Comparison of ENCODE assay signal across 9 cellular contexts in the genomic region with DNA sequence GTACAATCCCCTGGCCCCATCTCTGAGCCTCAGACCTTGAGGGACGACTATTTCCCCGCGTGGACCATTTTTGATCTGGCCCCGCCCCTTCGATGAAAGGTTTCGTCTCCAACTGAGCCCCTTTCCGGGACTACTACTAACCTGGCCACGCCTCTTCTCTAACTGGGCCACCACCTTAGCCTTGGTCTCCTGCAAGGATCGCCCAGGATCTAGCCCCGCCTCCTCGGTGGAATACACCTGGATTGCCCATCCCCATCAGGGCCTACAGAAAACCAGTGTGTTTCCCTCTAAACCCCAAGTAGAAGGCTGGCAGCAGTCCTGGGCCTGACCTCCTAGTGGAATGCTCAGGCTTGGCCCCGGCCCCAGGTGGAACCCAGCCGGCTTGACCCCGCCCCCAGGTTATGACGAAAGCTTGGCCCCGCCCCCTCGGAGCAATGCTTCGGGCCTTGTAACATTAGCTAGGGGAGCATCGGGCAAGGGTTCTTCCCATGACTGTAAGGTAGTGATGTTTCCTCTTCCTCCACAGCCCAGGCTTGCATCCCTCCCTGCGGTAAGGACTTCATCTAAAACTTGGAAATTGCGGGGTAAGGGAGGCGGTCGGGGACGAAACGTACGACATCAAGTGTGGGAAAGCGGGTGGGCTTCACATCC. TPM values are rescaled to one million over a fixed set of nuclear protein-coding genes. Genes with fewer than 3 reads are reported as not detected.
DNase-seq lines count a peak whose midpoint lies in the region; ATAC-seq, FAIRE-seq and TF ChIP-seq lines count a peak whose summit lies in the region.
"Had no signal": no experiment of that assay in that cellular context is flagged by ENCODE, and none has a peak within 500 bp of the region (broad histone marks: within the 10 kb centered on the region; RNA-seq: fewer than 3 reads in every experiment).

No MANE protein-coding gene starts in this region.

- WGBS in right lobe of liver (ENCODE audit: insufficient coverage, low coverage, low lambda C conversion rate, missing lambda C conversion rate): 29% methylated on average over 21 of the region's 27 CpGs
- 96% methylated on average over 20 of the region's 27 CpGs for WGBS in HepG2 (ENCODE audit: low lambda C conversion rate)

- H3K36me3 ChIP-seq in right lobe of liver (no peaks in the 10 kb centered on the region), HepG2 (replicated peaks in 1 of 2; ENCODE audit: control insufficient read depth in 1 of 2, insufficient read depth in 2 of 2, low read length in 2 of 2) (0 out of 5 replicates have a peak, but pooled peaks cover 0 to 2% of the 10 kb centered on the region in 2 experiments), cardiac muscle cell (peaks cover 23% of the 10 kb centered on the region)

- H3K36me3 Mint-ChIP-seq in activated naive CD8-positive, alpha-beta T cell: peaks cover 12% of the 10 kb centered on the region

- H3K4me2 ChIP-seq in HepG2 (ENCODE audit: low read depth, low read length): no peak overlapping the region

- no peak overlapping the region for H2AFZ ChIP-seq in HepG2 (ENCODE audit: low read length)

- FAIRE-seq in HepG2 (lab: Jason Lieb, UNC): no peak

- H3K4me3 Mint-ChIP-seq in activated naive CD8-positive, alpha-beta T cell: peak overlapping the region; percentile 91

- no peaks in the 10 kb centered on the region for H3K9me3 Mint-ChIP-seq in activated naive CD8-positive, alpha-beta T cell (ENCODE audit: low read depth)

- CTCF ChIA-PET in HepG2 (lab: Yijun Ruan, JAX; ENCODE audit: low intra/inter-chr PET ratio, low total read pairs): no interaction called here

- no peaks in the 10 kb centered on the region for H3K79me2 ChIP-seq in HepG2 (ENCODE audit: insufficient read depth, low read length)

- DNase-seq in right lobe of liver (peak; percentile 58 to 68 (median 64)), HepG2 (ENCODE audit: low spot score) (no peak), cardiac muscle cell (ENCODE audit: low read depth in 1 of 2, low spot score in 1 of 2) (peak; percentile 65 to 79), posterior cingulate gyrus (peak; percentile 49 to 92 (median 64)), NCI-H510A treated with DMSO at 0.1 percent for 48 hours (lab: John Stamatoyannopoulos, UW) (no peak), NCI-H1694 (lab: John Stamatoyannopoulos, UW) (no peak)

- no peak for TF ChIP-seq CTCF in right lobe of liver (IDR thresholded peaks at IDR 0.05)
- TF ChIP-seq CTCF in HepG2 (CRISPR knock-in tag; IDR thresholded peaks at IDR 0.05): no peak
- TF ChIP-seq CTCF in cardiac muscle cell (IDR thresholded peaks at IDR 0.05; ENCODE audit: low read depth, low read length): no peak

- intact Hi-C loops in right lobe of liver (cut with DNase I): no loop called here
- intact Hi-C loops in HepG2 (cut with micrococcal nuclease; ENCODE audit: unreplicated experiment): no loop called here
- intact Hi-C loops in posterior cingulate gyrus (cut with DNase I): no loop called here

- peak in 3 of 4 donors; percentile 2 to 30 (median 8) for ATAC-seq in right lobe of liver
- no peak for ATAC-seq in HepG2
- no peak for ATAC-seq in GM18502 (IDR thresholded peaks at IDR 0.05; ENCODE audit: poor library complexity, unreplicated experiment)

- TF ChIP-seq EP300 in HepG2 (IDR thresholded peaks at IDR 0.05; ENCODE audit: low read depth in 2 of 2, low read length in 2 of 2) (no peak), HepG2 (CRISPR knock-in tag; IDR thresholded peaks at IDR 0.05; ENCODE audit: borderline replicate concordance) (no peak)

- no peak for TF ChIP-seq RAD21 in HepG2 (CRISPR knock-in tag; IDR thresholded peaks at IDR 0.05)

- TF ChIP-seq POLR2A in right lobe of liver (IDR thresholded peaks at IDR 0.05) (no peak), HepG2 (IDR thresholded peaks at IDR 0.05; ENCODE audit: insufficient read depth in 1 of 2, low read depth in 2 of 2, low read length in 2 of 2) (no peak)

- POLR2A ChIA-PET in HepG2 (lab: Yijun Ruan, JAX): no interaction called here

- peaks cover 24% of the 10 kb centered on the region for H3K4me1 Mint-ChIP-seq in activated naive CD8-positive, alpha-beta T cell (ENCODE audit: low read depth)

- H3K4me1 ChIP-seq in right lobe of liver: no peaks in the 10 kb centered on the region
- H3K4me1 ChIP-seq in HepG2 (ENCODE audit: insufficient read depth, low read length): peaks cover 6% of the 10 kb centered on the region; the same call in 1 of the 2 replicates
- H3K4me1 ChIP-seq in cardiac muscle cell (ENCODE audit: low read depth): peaks cover 12% of the 10 kb centered on the region

- no peaks in the 10 kb centered on the region for H3K27me3 Mint-ChIP-seq in activated naive CD8-positive, alpha-beta T cell

- no peaks in the 10 kb centered on the region for H4K20me1 ChIP-seq in HepG2 (ENCODE audit: insufficient read depth, low read length)

- no peaks in the 10 kb centered on the region for H3K27me3 ChIP-seq in right lobe of liver
- H3K27me3 ChIP-seq in HepG2 (ENCODE audit: control insufficient read depth in 1 of 2, insufficient read depth in 2 of 2, low read length in 2 of 2): no peaks in the 10 kb centered on the region; a peak in 1 of 5 replicates
- H3K27me3 ChIP-seq in cardiac muscle cell: no peaks in the 10 kb centered on the region

- H3K4me3 ChIP-seq in right lobe of liver: no peak overlapping the region
- no peak overlapping the region for H3K4me3 ChIP-seq in HepG2 (replicated peaks in 1 of 3; ENCODE audit: insufficient read depth in 1 of 3, low read depth in 2 of 3, low read length in 3 of 3)
- H3K4me3 ChIP-seq in cardiac muscle cell: no peak overlapping the region

- H3K9ac ChIP-seq in HepG2 (ENCODE audit: insufficient read depth, low read depth, low read length): no peak overlapping the region

- H3K9me3 ChIP-seq in right lobe of liver: no peaks in the 10 kb centered on the region
- H3K9me3 ChIP-seq in HepG2 (ENCODE audit: low read length): no peaks in the 10 kb centered on the region
- H3K9me3 ChIP-seq in cardiac muscle cell (ENCODE audit: low read depth): no peaks in the 10 kb centered on the region

- H3K27ac Mint-ChIP-seq in activated naive CD8-positive, alpha-beta T cell: no peak overlapping the region

- no TSS peak for BruUV-seq in HepG2 (replicated peaks; lab: Mats Ljungman, UMichigan)

- H3K27ac ChIP-seq in right lobe of liver (no peak overlapping the region), HepG2 (ENCODE audit: extremely low read length, insufficient read depth, low read length) (no peak overlapping the region), cardiac muscle cell (no peak overlapping the region)

- in situ Hi-C loops in HepG2 (cut with HindIII; ENCODE audit: extremely low pct_ligation_motif_present, low pct_unique_long_range_greater_than_20kb): no loop called here

RNA-seq across cellular contexts. Expression of gene SPACA6, which starts 9.1 kb away (rescaled TPM):
- total RNA-seq in right lobe of liver: 1 to 10 TPM in 5 of 6 experiments, under 1 TPM in 1; 0.98 to 4.7 (median 2.3) TPM
- total RNA-seq in HepG2 (2016; rRNA removed; fragmentation: Illumina TruSeq; extraction: Trizol): 0.53 and 2.2 TPM in 2 replicates
- 1.1 and 1.9 TPM in 2 replicates for total RNA-seq in HepG2 (2016; cell fraction: cytosol; rRNA removed; fragmentation: Illumina TruSeq; extraction: Trizol; ENCODE audit: low read depth)
- total RNA-seq in HepG2 (2016; cell fraction: insoluble cytoplasmic fraction; rRNA removed; fragmentation: Illumina TruSeq; extraction: Trizol): 2.6 TPM in 1 of 2 replicates, not detected in the other
- 0.53 and 1.2 TPM in 2 replicates for total RNA-seq in HepG2 (2016; cell fraction: membrane; rRNA removed; fragmentation: Illumina TruSeq; extraction: Trizol)
- total RNA-seq in HepG2 (2016; cell fraction: nucleus; rRNA removed; fragmentation: Illumina TruSeq; extraction: Trizol): 2.1 and 4.9 TPM in 2 replicates
- 1.4 and 2.3 TPM in 2 replicates for polyA plus RNA-seq in HepG2 (2011; rRNA removed)
- 0.26 and 0.76 TPM in 2 replicates for polyA plus RNA-seq in HepG2 (2011; cell fraction: cytosol; rRNA removed)
- 12.4 and 14.0 TPM in 2 replicates for polyA plus RNA-seq in HepG2 (2011; cell fraction: nucleus; rRNA removed)
- 2.2 and 3.3 TPM in 2 replicates for polyA plus RNA-seq in HepG2 (2012)
- polyA plus RNA-seq in HepG2 (2016; cell fraction: cytosol; fragmentation: Illumina TruSeq; extraction: Trizol; ENCODE audit: low read depth): 0.78 and 0.85 TPM in 2 replicates
- 0.48 and 0.82 TPM in 2 replicates for polyA plus RNA-seq in HepG2 (2016; cell fraction: insoluble cytoplasmic fraction; fragmentation: Illumina TruSeq; extraction: Trizol; ENCODE audit: low read depth)
- 0.42 and 1.5 TPM in 2 replicates for polyA plus RNA-seq in HepG2 (2016; cell fraction: membrane; fragmentation: Illumina TruSeq; extraction: Trizol; ENCODE audit: low read depth)
- polyA plus RNA-seq in HepG2 (2016; cell fraction: nucleus; fragmentation: Illumina TruSeq; extraction: Trizol; ENCODE audit: insufficient read depth, low read depth): 9.6 and 9.8 TPM in 2 replicates
- 1.8 and 1.9 TPM in 2 replicates for polyA minus RNA-seq in HepG2 (2011; rRNA and poly(A)+ RNA removed; ENCODE audit: low replicate concordance)
- polyA minus RNA-seq in HepG2 (2011; cell fraction: cytosol; rRNA and poly(A)+ RNA removed): not detected in 2 replicates
- 6.3 and 6.8 TPM in 2 replicates for polyA minus RNA-seq in HepG2 (2011; cell fraction: nucleus; rRNA and poly(A)+ RNA removed)
- 13.8 and 23.4 TPM in 2 replicates for total RNA-seq in cardiac muscle cell
- polyA plus RNA-seq in cardiac muscle cell: 11.0 and 16.5 TPM in 2 replicates

RNA-seq across cellular contexts. Expression of gene HAS1, which starts 21.6 kb away (rescaled TPM):
- total RNA-seq in right lobe of liver (not detected), HepG2 (2016; rRNA removed; fragmentation: Illumina TruSeq; extraction: Trizol) (not detected in 2 replicates), cardiac muscle cell (0.11 and 0.27 TPM in 2 replicates)
- not detected in 2 replicates for total RNA-seq in HepG2 (2016; cell fraction: cytosol; rRNA removed; fragmentation: Illumina TruSeq; extraction: Trizol; ENCODE audit: low read depth)
- not detected in 2 replicates for total RNA-seq in HepG2 (2016; cell fraction: insoluble cytoplasmic fraction; rRNA removed; fragmentation: Illumina TruSeq; extraction: Trizol)
- not detected in 2 replicates for total RNA-seq in HepG2 (2016; cell fraction: membrane; rRNA removed; fragmentation: Illumina TruSeq; extraction: Trizol)
- not detected in 2 replicates for total RNA-seq in HepG2 (2016; cell fraction: nucleus; rRNA removed; fragmentation: Illumina TruSeq; extraction: Trizol)
- polyA plus RNA-seq in HepG2 (2011; rRNA removed) (0.12 TPM in 1 of 2 replicates, not detected in the other), cardiac muscle cell (0.46 and 0.61 TPM in 2 replicates)
- polyA plus RNA-seq in HepG2 (2011; cell fraction: cytosol; rRNA removed): not detected in 2 replicates
- polyA plus RNA-seq in HepG2 (2011; cell fraction: nucleus; rRNA removed): not detected in 2 replicates
- polyA plus RNA-seq in HepG2 (2012): not detected in 2 replicates
- polyA plus RNA-seq in HepG2 (2016; cell fraction: cytosol; fragmentation: Illumina TruSeq; extraction: Trizol; ENCODE audit: low read depth): not detected in 2 replicates
- not detected in 2 replicates for polyA plus RNA-seq in HepG2 (2016; cell fraction: insoluble cytoplasmic fraction; fragmentation: Illumina TruSeq; extraction: Trizol; ENCODE audit: low read depth)
- polyA plus RNA-seq in HepG2 (2016; cell fraction: membrane; fragmentation: Illumina TruSeq; extraction: Trizol; ENCODE audit: low read depth): not detected in 2 replicates
- not detected in 2 replicates for polyA plus RNA-seq in HepG2 (2016; cell fraction: nucleus; fragmentation: Illumina TruSeq; extraction: Trizol; ENCODE audit: insufficient read depth, low read depth)
- not detected in 2 replicates for polyA minus RNA-seq in HepG2 (2011; rRNA and poly(A)+ RNA removed; ENCODE audit: low replicate concordance)
- not detected in 2 replicates for polyA minus RNA-seq in HepG2 (2011; cell fraction: cytosol; rRNA and poly(A)+ RNA removed)
- polyA minus RNA-seq in HepG2 (2011; cell fraction: nucleus; rRNA and poly(A)+ RNA removed): not detected in 2 replicates
- total RNA-seq: T-helper 1 cell treated with Interleukin-12 subunit alpha and Interleukin-12 subunit beta and Interleukin-4 antibody, amounts not matched to agents 30 ng/mL and 1 ng/mL, for 36 hours had no signal

RNA-seq across cellular contexts. Expression of gene FPR1, which starts 49.5 kb away (rescaled TPM):
- 1 to 10 TPM; 1.1 to 9.0 (median 5.2) TPM for total RNA-seq in right lobe of liver
- total RNA-seq in HepG2 (2016; rRNA removed; fragmentation: Illumina TruSeq; extraction: Trizol): not detected in 2 replicates
- total RNA-seq in HepG2 (2016; cell fraction: cytosol; rRNA removed; fragmentation: Illumina TruSeq; extraction: Trizol; ENCODE audit: low read depth): not detected in 2 replicates
- total RNA-seq in HepG2 (2016; cell fraction: insoluble cytoplasmic fraction; rRNA removed; fragmentation: Illumina TruSeq; extraction: Trizol): not detected in 2 replicates
- total RNA-seq in HepG2 (2016; cell fraction: membrane; rRNA removed; fragmentation: Illumina TruSeq; extraction: Trizol): not detected in 2 replicates
- total RNA-seq in HepG2 (2016; cell fraction: nucleus; rRNA removed; fragmentation: Illumina TruSeq; extraction: Trizol): not detected in 2 replicates
- 0.07 TPM in 1 of 2 replicates, not detected in the other for polyA plus RNA-seq in HepG2 (2011; rRNA removed)
- polyA plus RNA-seq in HepG2 (2011; cell fraction: cytosol; rRNA removed): 0.03 TPM in 1 of 2 replicates, not detected in the other
- polyA plus RNA-seq in HepG2 (2011; cell fraction: nucleus; rRNA removed): not detected in 2 replicates
- polyA plus RNA-seq in HepG2 (2012): 0.27 TPM in 1 of 2 replicates, not detected in the other
- polyA plus RNA-seq in HepG2 (2016; cell fraction: cytosol; fragmentation: Illumina TruSeq; extraction: Trizol; ENCODE audit: low read depth): not detected in 2 replicates
- polyA plus RNA-seq in HepG2 (2016; cell fraction: insoluble cytoplasmic fraction; fragmentation: Illumina TruSeq; extraction: Trizol; ENCODE audit: low read depth): not detected in 2 replicates
- polyA plus RNA-seq in HepG2 (2016; cell fraction: membrane; fragmentation: Illumina TruSeq; extraction: Trizol; ENCODE audit: low read depth): not detected in 2 replicates
- not detected in 2 replicates for polyA plus RNA-seq in HepG2 (2016; cell fraction: nucleus; fragmentation: Illumina TruSeq; extraction: Trizol; ENCODE audit: insufficient read depth, low read depth)
- polyA minus RNA-seq in HepG2 (2011; rRNA and poly(A)+ RNA removed; ENCODE audit: low replicate concordance): not detected in 2 replicates
- not detected in 2 replicates for polyA minus RNA-seq in HepG2 (2011; cell fraction: cytosol; rRNA and poly(A)+ RNA removed)
- not detected in 2 replicates for polyA minus RNA-seq in HepG2 (2011; cell fraction: nucleus; rRNA and poly(A)+ RNA removed)
- total RNA-seq in cardiac muscle cell: not detected in 2 replicates
- not detected in 2 replicates for polyA plus RNA-seq in cardiac muscle cell
- total RNA-seq: T-helper 1 cell treated with Interleukin-12 subunit alpha and Interleukin-12 subunit beta and Interleukin-4 antibody, amounts not matched to agents 30 ng/mL and 1 ng/mL, for 36 hours had no signal

RNA-seq across cellular contexts. Expression of gene SIGLEC14, which starts 55.6 kb away (rescaled TPM):
- 1 to 10 TPM in 4 of 6 experiments, not detected in 2; 2.9 to 6.1 (median 3.4) TPM for total RNA-seq in right lobe of liver
- 0.09 TPM in 1 of 2 replicates, not detected in the other for total RNA-seq in HepG2 (2016; rRNA removed; fragmentation: Illumina TruSeq; extraction: Trizol)
- not detected in 2 replicates for total RNA-seq in HepG2 (2016; cell fraction: cytosol; rRNA removed; fragmentation: Illumina TruSeq; extraction: Trizol; ENCODE audit: low read depth)
- total RNA-seq in HepG2 (2016; cell fraction: insoluble cytoplasmic fraction; rRNA removed; fragmentation: Illumina TruSeq; extraction: Trizol): 0.13 TPM in 1 of 2 replicates, not detected in the other
- total RNA-seq in HepG2 (2016; cell fraction: membrane; rRNA removed; fragmentation: Illumina TruSeq; extraction: Trizol): 0.09 and 0.10 TPM in 2 replicates
- total RNA-seq in HepG2 (2016; cell fraction: nucleus; rRNA removed; fragmentation: Illumina TruSeq; extraction: Trizol): not detected in 2 replicates
- polyA plus RNA-seq in HepG2 (2011; rRNA removed): 0.04 and 0.05 TPM in 2 replicates
- polyA plus RNA-seq in HepG2 (2011; cell fraction: cytosol; rRNA removed): 0.06 TPM in 1 of 2 replicates, not detected in the other
- not detected in 2 replicates for polyA plus RNA-seq in HepG2 (2011; cell fraction: nucleus; rRNA removed)
- 0.09 TPM in 1 of 2 replicates, not detected in the other for polyA plus RNA-seq in HepG2 (2012)
- polyA plus RNA-seq in HepG2 (2016; cell fraction: cytosol; fragmentation: Illumina TruSeq; extraction: Trizol; ENCODE audit: low read depth): not detected in 2 replicates
- polyA plus RNA-seq in HepG2 (2016; cell fraction: insoluble cytoplasmic fraction; fragmentation: Illumina TruSeq; extraction: Trizol; ENCODE audit: low read depth): 0.11 and 0.14 TPM in 2 replicates
- 0.11 and 0.20 TPM in 2 replicates for polyA plus RNA-seq in HepG2 (2016; cell fraction: membrane; fragmentation: Illumina TruSeq; extraction: Trizol; ENCODE audit: low read depth)
- polyA plus RNA-seq in HepG2 (2016; cell fraction: nucleus; fragmentation: Illumina TruSeq; extraction: Trizol; ENCODE audit: insufficient read depth, low read depth): 0.28 TPM in 1 of 2 replicates, not detected in the other
- 0.14 TPM in 1 of 2 replicates, not detected in the other for polyA minus RNA-seq in HepG2 (2011; rRNA and poly(A)+ RNA removed; ENCODE audit: low replicate concordance)
- not detected in 2 replicates for polyA minus RNA-seq in HepG2 (2011; cell fraction: cytosol; rRNA and poly(A)+ RNA removed)
- polyA minus RNA-seq in HepG2 (2011; cell fraction: nucleus; rRNA and poly(A)+ RNA removed): not detected in 2 replicates
- not detected in 2 replicates for total RNA-seq in cardiac muscle cell
- not detected in 2 replicates for polyA plus RNA-seq in cardiac muscle cell
- total RNA-seq: T-helper 1 cell treated with Interleukin-12 subunit alpha and Interleukin-12 subunit beta and Interleukin-4 antibody, amounts not matched to agents 30 ng/mL and 1 ng/mL, for 36 hours had no signal

RNA-seq across cellular contexts. Expression of gene FPR2, which starts 58.8 kb away (rescaled TPM):
- 1 to 10 TPM in 3 of 6 experiments, under 1 TPM in 3; 0.75 to 1.6 (median 1.1) TPM for total RNA-seq in right lobe of liver
- total RNA-seq in HepG2 (2016; rRNA removed; fragmentation: Illumina TruSeq; extraction: Trizol): not detected in 2 replicates
- total RNA-seq in HepG2 (2016; cell fraction: cytosol; rRNA removed; fragmentation: Illumina TruSeq; extraction: Trizol; ENCODE audit: low read depth): not detected in 2 replicates
- total RNA-seq in HepG2 (2016; cell fraction: insoluble cytoplasmic fraction; rRNA removed; fragmentation: Illumina TruSeq; extraction: Trizol): not detected in 2 replicates
- not detected in 2 replicates for total RNA-seq in HepG2 (2016; cell fraction: membrane; rRNA removed; fragmentation: Illumina TruSeq; extraction: Trizol)
- total RNA-seq in HepG2 (2016; cell fraction: nucleus; rRNA removed; fragmentation: Illumina TruSeq; extraction: Trizol): not detected in 2 replicates
- polyA plus RNA-seq in HepG2 (2011; rRNA removed): not detected in 2 replicates
- polyA plus RNA-seq in HepG2 (2011; cell fraction: cytosol; rRNA removed): not detected in 2 replicates
- not detected in 2 replicates for polyA plus RNA-seq in HepG2 (2011; cell fraction: nucleus; rRNA removed)
- polyA plus RNA-seq in HepG2 (2012): not detected in 2 replicates
- not detected in 2 replicates for polyA plus RNA-seq in HepG2 (2016; cell fraction: cytosol; fragmentation: Illumina TruSeq; extraction: Trizol; ENCODE audit: low read depth)
- polyA plus RNA-seq in HepG2 (2016; cell fraction: insoluble cytoplasmic fraction; fragmentation: Illumina TruSeq; extraction: Trizol; ENCODE audit: low read depth): not detected in 2 replicates
- not detected in 2 replicates for polyA plus RNA-seq in HepG2 (2016; cell fraction: membrane; fragmentation: Illumina TruSeq; extraction: Trizol; ENCODE audit: low read depth)
- not detected in 2 replicates for polyA plus RNA-seq in HepG2 (2016; cell fraction: nucleus; fragmentation: Illumina TruSeq; extraction: Trizol; ENCODE audit: insufficient read depth, low read depth)
- not detected in 2 replicates for polyA minus RNA-seq in HepG2 (2011; rRNA and poly(A)+ RNA removed; ENCODE audit: low replicate concordance)
- not detected in 2 replicates for polyA minus RNA-seq in HepG2 (2011; cell fraction: cytosol; rRNA and poly(A)+ RNA removed)
- not detected in 2 replicates for polyA minus RNA-seq in HepG2 (2011; cell fraction: nucleus; rRNA and poly(A)+ RNA removed)
- not detected in 2 replicates for total RNA-seq in cardiac muscle cell
- polyA plus RNA-seq in cardiac muscle cell: not detected in 2 replicates
- total RNA-seq: T-helper 1 cell treated with Interleukin-12 subunit alpha and Interleukin-12 subunit beta and Interleukin-4 antibody, amounts not matched to agents 30 ng/mL and 1 ng/mL, for 36 hours had no signal

Comparison
In these comparisons a context has a peak if more than half of its experiments do, and no peak if none do; other contexts are left out.
1. ATAC-seq: peak in right lobe of liver (3 of 4); none in HepG2 (single experiment) and GM18502 (single experiment).
2. DNase-seq: peak in right lobe of liver (3 of 3), cardiac muscle cell (2 of 2) and posterior cingulate gyrus (10 of 10); none in HepG2 (single experiment), NCI-H510A treated with DMSO at 0.1 percent for 48 hours (single experiment) and NCI-H1694 (single experiment).